ENCODE assay signal across 9 cellular contexts in genomic region chr11:88507771-88508557, GRCh38.
DNase-seq lines count a peak whose midpoint lies in the region; ATAC-seq and TF ChIP-seq lines count a peak whose summit lies in the region.
"Had no signal": no experiment of that assay in that cellular context is flagged by ENCODE, and none has a peak within 500 bp of the region (broad histone marks: within the 10 kb centered on the region; RNA-seq: fewer than 3 reads in every experiment).

No MANE protein-coding gene starts in this region.

- no peak for ATAC-seq in CD4-positive, CD25-positive, alpha-beta regulatory T cell (ENCODE audit: low read depth in 2 of 2)
- ATAC-seq in effector memory CD8-positive, alpha-beta T cell (replicated peaks): no peak
- ATAC-seq in HG03354 (IDR thresholded peaks at IDR 0.05; ENCODE audit: poor library complexity, severe bottlenecking, unreplicated experiment) (no peak), HG02870 (IDR thresholded peaks at IDR 0.05; ENCODE audit: unreplicated experiment) (no peak)

- peak in 1 of 3 donors; percentile 2 for DNase-seq in CD4-positive, CD25-positive, alpha-beta regulatory T cell
- DNase-seq in HK-2 (ENCODE audit: unreplicated experiment) (peak; percentile 24), GM03348 (ENCODE audit: low spot score) (no peak)
- no peak for DNase-seq in effector memory CD8-positive, alpha-beta T cell
- DNase-seq in activated CD4-positive, alpha-beta T cell treated with anti-CD3 and anti-CD28 coated beads, Interleukin-2, amount 50 U/mL, for 1 hour: no peak
- DNase-seq: occipital lobe had no signal

- peaks cover 0 to 8% (median 4%) of the 10 kb centered on the region in 4 donors for H3K4me1 Mint-ChIP-seq in CD4-positive, CD25-positive, alpha-beta regulatory T cell
- peaks cover 9 to 11% of the 10 kb centered on the region in 2 donors for H3K4me1 Mint-ChIP-seq in effector memory CD8-positive, alpha-beta T cell (ENCODE audit: low read depth in 2 of 2)
- H3K4me1 Mint-ChIP-seq in nephron: peaks cover 10% of the 10 kb centered on the region

- H3K9me3 ChIP-seq in CD4-positive, CD25-positive, alpha-beta regulatory T cell (ENCODE audit: control insufficient read depth in 2 of 2, low read length in 2 of 2): no peaks in the 10 kb centered on the region

- H3K4me3 ChIP-seq in CD4-positive, CD25-positive, alpha-beta regulatory T cell (ENCODE audit: low read depth, low read length): no peak overlapping the region

- H3K27ac ChIP-seq in CD4-positive, CD25-positive, alpha-beta regulatory T cell (ENCODE audit: insufficient read depth, low read length, poor library complexity, severe bottlenecking): no peak overlapping the region

- H3K36me3 ChIP-seq in CD4-positive, CD25-positive, alpha-beta regulatory T cell (ENCODE audit: control insufficient read depth, insufficient read depth, low read length): no peaks in the 10 kb centered on the region

- peaks cover 42% of the 10 kb centered on the region for H3K27me3 ChIP-seq in CD4-positive, CD25-positive, alpha-beta regulatory T cell (ENCODE audit: control insufficient read depth, insufficient read depth, low read length)

- H3K27ac Mint-ChIP-seq in CD4-positive, CD25-positive, alpha-beta regulatory T cell: peak overlapping the region in 1 of 3 donors; percentile 11
- peak overlapping the region in 1 of 2 donors; percentile 76 for H3K27ac Mint-ChIP-seq in effector memory CD8-positive, alpha-beta T cell
- peak overlapping the region in 2 of 3 experiments; percentile 7 to 36 for H3K27ac Mint-ChIP-seq in nephron

- peaks cover 94% of the 10 kb centered on the region for H3K27me3 Mint-ChIP-seq in CD4-positive, CD25-positive, alpha-beta regulatory T cell
- H3K27me3 Mint-ChIP-seq in effector memory CD8-positive, alpha-beta T cell: peaks cover 57 to 58% of the 10 kb centered on the region in 2 donors
- H3K27me3 Mint-ChIP-seq in nephron (ENCODE audit: low read depth): peaks cover 76% of the 10 kb centered on the region

- peaks cover 0 to 1% (median 0%) of the 10 kb centered on the region in 7 donors for H3K9me3 Mint-ChIP-seq in CD4-positive, CD25-positive, alpha-beta regulatory T cell
- H3K9me3 Mint-ChIP-seq in effector memory CD8-positive, alpha-beta T cell: no peaks in the 10 kb centered on the region
- no peaks in the 10 kb centered on the region for H3K9me3 Mint-ChIP-seq in nephron

- peak overlapping the region in 3 of 4 donors; percentile 42 to 75 (median 70) for H3K4me3 Mint-ChIP-seq in CD4-positive, CD25-positive, alpha-beta regulatory T cell
- H3K4me3 Mint-ChIP-seq in effector memory CD8-positive, alpha-beta T cell: peak overlapping the region; percentile 74 to 85
- H3K4me3 Mint-ChIP-seq in nephron: peak overlapping the region; percentile 73 to 78 (median 74)

- TF ChIP-seq CTCF in nephron (IDR thresholded peaks at IDR 0.05; ENCODE audit: unreplicated experiment in 3 of 3): no peak

- H3K4me1 ChIP-seq in CD4-positive, CD25-positive, alpha-beta regulatory T cell (ENCODE audit: control insufficient read depth, insufficient read depth, low read length, poor library complexity, severe bottlenecking): peaks cover 11% of the 10 kb centered on the region

- no peaks in the 10 kb centered on the region for H3K36me3 Mint-ChIP-seq in CD4-positive, CD25-positive, alpha-beta regulatory T cell
- H3K36me3 Mint-ChIP-seq in effector memory CD8-positive, alpha-beta T cell (ENCODE audit: insufficient read depth): no peaks in the 10 kb centered on the region
- H3K36me3 Mint-ChIP-seq in nephron (ENCODE audit: low read depth): no peaks in the 10 kb centered on the region
